23 cellular contexts compared by ENCODE assay signal in the genomic region with DNA sequence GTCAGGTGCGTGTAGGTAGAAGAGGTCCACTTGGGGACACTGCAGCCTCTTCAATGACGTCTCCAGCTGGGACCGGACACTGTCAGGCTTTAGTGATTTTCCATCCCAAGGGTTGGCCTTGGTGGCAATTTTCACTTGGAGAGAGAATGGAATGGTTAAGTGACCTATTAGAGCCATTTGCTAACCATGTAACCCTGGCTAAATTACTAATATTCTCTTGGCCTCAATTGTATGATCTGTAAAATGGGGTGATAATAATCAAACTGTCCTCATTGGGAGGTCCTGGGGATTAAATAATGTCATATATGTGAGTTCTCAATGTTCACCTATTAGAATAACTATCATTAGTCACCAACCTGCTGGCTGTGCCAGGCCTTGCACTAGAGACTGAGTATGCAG. TPM values are rescaled to one million over a fixed set of nuclear protein-coding genes. Genes with fewer than 3 reads are reported as not detected.
A peak's percentile ranks its signal among the peaks of the same experiment; 100 is the strongest.
DNase-seq lines count a peak whose midpoint lies in the region; ATAC-seq and TF ChIP-seq lines count a peak whose summit lies in the region.
"Had no signal": no experiment of that assay in that cellular context is flagged by ENCODE, and none has a peak within 500 bp of the region (broad histone marks: within the 10 kb centered on the region; RNA-seq: fewer than 3 reads in every experiment).

No MANE protein-coding gene starts in this region.

- no peak overlapping the region for H2AFZ ChIP-seq in fibroblast of lung (ENCODE audit: low read length)

- DNase-seq in activated CD4-positive, alpha-beta T cell treated with anti-CD3 and anti-CD28 coated beads, Interleukin-2, amount 10 ng/mL, durations not matched to agents 24 days and 14 days = peak; percentile 48
- no peak for DNase-seq in activated CD4-positive, alpha-beta T cell treated with anti-CD3 and anti-CD28 coated beads for 1 hour
- no peak for DNase-seq in fibroblast of lung (ENCODE audit: low read depth in 2 of 2)
- DNase-seq in type B pancreatic cell (ENCODE audit: extremely low spot score, unreplicated experiment) = no peak
- DNase-seq: 8988T; activated CD8-positive, alpha-beta memory T cell treated with anti-CD3 and anti-CD28 coated beads for 24 hours; activated naive CD4-positive, alpha-beta T cell; activated T-cell treated with anti-CD3 and anti-CD28 coated beads, Interleukin-2, amount 50 U/mL, for 1 hour; NCI-H1417 treated with DMSO at 0.1 percent for 48 hours; NCI-H2081 treated with DMSO at 0.1 percent for 48 hours; NCI-H226; NCI-H774; SJCRH30; stimulated activated naive CD8-positive, alpha-beta T cell treated with anti-CD3 and anti-CD28 coated beads, Interleukin-15, Interleukin-2, amounts not matched to agents 100 U/mL and 50 U/mL, for 24 hours; testis; uterus had no signal

- no peak overlapping the region for H3K9ac ChIP-seq in fibroblast of lung (ENCODE audit: insufficient read depth, low read length)

- H3K27ac Mint-ChIP-seq in activated CD4-positive, alpha-beta T cell treated with anti-CD3 and anti-CD28 coated beads, Interleukin-2, amount 10 ng/mL, durations not matched to agents 24 days and 14 days = no peak overlapping the region
- H3K27ac Mint-ChIP-seq in type B pancreatic cell = no peak overlapping the region
- H3K27ac Mint-ChIP-seq in activated T-helper 17 cell treated with anti-CD3 and anti-CD28 coated beads, Interleukin-2, amount 50 U/mL, for 72 hours = no peak overlapping the region
- H3K27ac Mint-ChIP-seq: memory B cell; T-helper 1 cell treated with Interleukin-12 subunit alpha and Interleukin-12 subunit beta and Interleukin-4 antibody, amounts not matched to agents 30 μg/mL and 1 μg/mL, for 36 hours had no signal

- peaks cover 16% of the 10 kb centered on the region for H3K4me1 ChIP-seq in fibroblast of lung (ENCODE audit: control insufficient read depth, extremely low read depth, insufficient read depth, low read length)

- no peak overlapping the region for H3K4me3 ChIP-seq in fibroblast of lung (replicated peaks in 1 of 4; ENCODE audit: control extremely low read depth in 1 of 4, insufficient read depth in 1 of 4, low read depth in 3 of 4, low read length in 4 of 4)
- H3K4me3 ChIP-seq: dorsolateral prefrontal cortex, SJCRH30, testis, uterus had no signal

- H3K36me3 ChIP-seq in fibroblast of lung (ENCODE audit: control insufficient read depth, insufficient read depth, low read length) = peaks cover 7% of the 10 kb centered on the region
- H3K36me3 ChIP-seq: uterus had no signal

- H3K9me3 ChIP-seq in fibroblast of lung (ENCODE audit: control insufficient read depth, insufficient read depth, low read depth, low read length) = no peaks in the 10 kb centered on the region
- H3K9me3 ChIP-seq: SJCRH30, testis, uterus had no signal

- peaks cover 26% of the 10 kb centered on the region for H3K79me2 ChIP-seq in fibroblast of lung (ENCODE audit: control insufficient read depth, insufficient read depth, low read length)

- ATAC-seq in activated T-helper 17 cell treated with anti-CD3 and anti-CD28 coated beads, Interleukin-2, amount 50 U/mL, for 72 hours (replicated peaks) = no peak
- ATAC-seq in GM18519 (IDR thresholded peaks at IDR 0.05; ENCODE audit: low FRiP score, unreplicated experiment) = no peak
- ATAC-seq: HCT116; left lobe of liver; stimulated activated naive CD8-positive, alpha-beta T cell treated with anti-CD3 and anti-CD28 coated beads, Interleukin-15, Interleukin-2, amounts not matched to agents 100 U/mL and 50 U/mL, for 24 hours had no signal

- no peaks in the 10 kb centered on the region for H3K27me3 ChIP-seq in fibroblast of lung (ENCODE audit: control insufficient read depth, insufficient read depth, low read length)
- H3K27me3 ChIP-seq: dorsolateral prefrontal cortex, SJCRH30, testis, uterus had no signal

- no peaks in the 10 kb centered on the region for H4K20me1 ChIP-seq in fibroblast of lung (ENCODE audit: control insufficient read depth, extremely low read depth, insufficient read depth, low read length)

- intact Hi-C loops in activated CD4-positive, alpha-beta T cell treated with anti-CD3 and anti-CD28 coated beads, Interleukin-2, amount 10 ng/mL, durations not matched to agents 24 days and 14 days (cut with micrococcal nuclease) = no loop called here

- H3K4me3 Mint-ChIP-seq in activated CD4-positive, alpha-beta T cell treated with anti-CD3 and anti-CD28 coated beads, Interleukin-2, amount 10 ng/mL, durations not matched to agents 24 days and 14 days = no peak overlapping the region
- peak overlapping the region; percentile 71 for H3K4me3 Mint-ChIP-seq in type B pancreatic cell
- H3K4me3 Mint-ChIP-seq in activated T-helper 17 cell treated with anti-CD3 and anti-CD28 coated beads, Interleukin-2, amount 50 U/mL, for 72 hours = no peak overlapping the region
- H3K4me3 Mint-ChIP-seq: memory B cell had no signal

- peak overlapping the region; percentile 59 for H3K4me2 ChIP-seq in fibroblast of lung (ENCODE audit: extremely low read depth, insufficient read depth, low read length)

- peaks cover 23% of the 10 kb centered on the region for H3K36me3 Mint-ChIP-seq in activated CD4-positive, alpha-beta T cell treated with anti-CD3 and anti-CD28 coated beads, Interleukin-2, amount 10 ng/mL, durations not matched to agents 24 days and 14 days (ENCODE audit: low read depth)
- peaks cover 29% of the 10 kb centered on the region for H3K36me3 Mint-ChIP-seq in type B pancreatic cell
- peaks cover 53% of the 10 kb centered on the region for H3K36me3 Mint-ChIP-seq in activated T-helper 17 cell treated with anti-CD3 and anti-CD28 coated beads, Interleukin-2, amount 50 U/mL, for 72 hours (ENCODE audit: low read depth)

- peaks cover 18% of the 10 kb centered on the region for H3K4me1 Mint-ChIP-seq in activated CD4-positive, alpha-beta T cell treated with anti-CD3 and anti-CD28 coated beads, Interleukin-2, amount 10 ng/mL, durations not matched to agents 24 days and 14 days
- H3K4me1 Mint-ChIP-seq in type B pancreatic cell (ENCODE audit: unreplicated experiment) = peaks cover 20% of the 10 kb centered on the region
- H3K4me1 Mint-ChIP-seq in activated T-helper 17 cell treated with anti-CD3 and anti-CD28 coated beads, Interleukin-2, amount 50 U/mL, for 72 hours = peaks cover 20% of the 10 kb centered on the region

- no peaks in the 10 kb centered on the region for H3K27me3 Mint-ChIP-seq in activated CD4-positive, alpha-beta T cell treated with anti-CD3 and anti-CD28 coated beads, Interleukin-2, amount 10 ng/mL, durations not matched to agents 24 days and 14 days
- no peaks in the 10 kb centered on the region for H3K27me3 Mint-ChIP-seq in type B pancreatic cell
- no peaks in the 10 kb centered on the region for H3K27me3 Mint-ChIP-seq in activated T-helper 17 cell treated with anti-CD3 and anti-CD28 coated beads, Interleukin-2, amount 50 U/mL, for 72 hours
- H3K27me3 Mint-ChIP-seq: memory B cell had no signal

- no peak for TF ChIP-seq CTCF in fibroblast of lung (conservative IDR thresholded peaks at IDR 0.05 in 1 of 2, IDR thresholded peaks at IDR 0.05 in 1 of 2; ENCODE audit: low read depth in 1 of 2, low read length in 2 of 2)
- TF ChIP-seq CTCF in type B pancreatic cell (conservative IDR thresholded peaks at IDR 0.05) = no peak

- no peaks in the 10 kb centered on the region for H3K9me3 Mint-ChIP-seq in activated CD4-positive, alpha-beta T cell treated with anti-CD3 and anti-CD28 coated beads, Interleukin-2, amount 10 ng/mL, durations not matched to agents 24 days and 14 days
- H3K9me3 Mint-ChIP-seq in type B pancreatic cell = no peaks in the 10 kb centered on the region
- H3K9me3 Mint-ChIP-seq in activated T-helper 17 cell treated with anti-CD3 and anti-CD28 coated beads, Interleukin-2, amount 50 U/mL, for 72 hours = no peaks in the 10 kb centered on the region
- H3K9me3 Mint-ChIP-seq: memory B cell; T-helper 1 cell treated with Interleukin-12 subunit alpha and Interleukin-12 subunit beta and Interleukin-4 antibody, amounts not matched to agents 30 μg/mL and 1 μg/mL, for 36 hours had no signal

- H3K27ac ChIP-seq in fibroblast of lung (ENCODE audit: insufficient read depth, low read length) = peak overlapping the region; percentile 70
- H3K27ac ChIP-seq: dorsolateral prefrontal cortex, SJCRH30, testis, uterus had no signal

RNA-seq across cellular contexts. Expression of a gene that starts 3.4 kb away (rescaled TPM):
- 33.6 and 35.4 TPM in 2 replicates for total RNA-seq in activated CD4-positive, alpha-beta T cell treated with anti-CD3 and anti-CD28 coated beads, Interleukin-2, amount 10 ng/mL, durations not matched to agents 24 days and 14 days
- total RNA-seq in fibroblast of lung = 57.0 and 63.6 TPM in 2 replicates
- polyA plus RNA-seq in fibroblast of lung = 31.3 and 38.0 TPM in 2 replicates
- polyA plus RNA-seq in fibroblast of lung (2012) = 64.3 and 80.0 TPM in 2 replicates
- 59.7 and 64.1 TPM in 2 replicates for polyA minus RNA-seq in fibroblast of lung (ENCODE audit: low replicate concordance)
- 57.2 and 75.2 TPM in 2 replicates for total RNA-seq in type B pancreatic cell (ENCODE audit: low replicate concordance)
- total RNA-seq in activated T-helper 17 cell treated with anti-CD3 and anti-CD28 coated beads, Interleukin-2, amount 50 U/mL, for 72 hours = 10 to 100 TPM; 37.1 to 61.4 TPM

RNA-seq across cellular contexts. Expression of a gene that starts 3.6 kb away (rescaled TPM):
- 9.2 and 10.1 TPM in 2 replicates for total RNA-seq in activated CD4-positive, alpha-beta T cell treated with anti-CD3 and anti-CD28 coated beads, Interleukin-2, amount 10 ng/mL, durations not matched to agents 24 days and 14 days
- total RNA-seq in fibroblast of lung (18.3 and 18.7 TPM in 2 replicates), type B pancreatic cell (ENCODE audit: low replicate concordance) (18.3 and 24.1 TPM in 2 replicates)
- 7.1 and 10.3 TPM in 2 replicates for polyA plus RNA-seq in fibroblast of lung
- 11.3 and 15.2 TPM in 2 replicates for polyA plus RNA-seq in fibroblast of lung (2012)
- polyA minus RNA-seq in fibroblast of lung (ENCODE audit: low replicate concordance) = 24.9 and 32.0 TPM in 2 replicates
- total RNA-seq in activated T-helper 17 cell treated with anti-CD3 and anti-CD28 coated beads, Interleukin-2, amount 50 U/mL, for 72 hours = 1 to 10 TPM; 5.7 to 8.9 TPM

RNA-seq across cellular contexts. Expression of a gene that starts 19.9 kb away (rescaled TPM):
- total RNA-seq in activated CD4-positive, alpha-beta T cell treated with anti-CD3 and anti-CD28 coated beads, Interleukin-2, amount 10 ng/mL, durations not matched to agents 24 days and 14 days = 1.8 and 2.5 TPM in 2 replicates
- total RNA-seq in fibroblast of lung (0.33 and 0.51 TPM in 2 replicates), type B pancreatic cell (ENCODE audit: low replicate concordance) (1.3 and 4.6 TPM in 2 replicates)
- polyA plus RNA-seq in fibroblast of lung = 0.11 and 0.12 TPM in 2 replicates
- polyA plus RNA-seq in fibroblast of lung (2012) = 0.24 and 0.29 TPM in 2 replicates
- 0.86 TPM in 1 of 2 replicates, not detected in the other for polyA minus RNA-seq in fibroblast of lung (ENCODE audit: low replicate concordance)
- total RNA-seq in activated T-helper 17 cell treated with anti-CD3 and anti-CD28 coated beads, Interleukin-2, amount 50 U/mL, for 72 hours = 1 to 10 TPM in 1 of 2 donors, under 1 TPM in 1; 0.71 to 1.6 TPM

RNA-seq across cellular contexts. Expression of a gene that starts 56.9 kb away (rescaled TPM):
- 132 and 135 TPM in 2 replicates for total RNA-seq in activated CD4-positive, alpha-beta T cell treated with anti-CD3 and anti-CD28 coated beads, Interleukin-2, amount 10 ng/mL, durations not matched to agents 24 days and 14 days
- total RNA-seq in fibroblast of lung (12.6 and 16.4 TPM in 2 replicates), type B pancreatic cell (ENCODE audit: low replicate concordance) (35.9 and 43.3 TPM in 2 replicates)
- polyA plus RNA-seq in fibroblast of lung = 28.6 and 53.3 TPM in 2 replicates
- polyA plus RNA-seq in fibroblast of lung (2012) = 26.2 and 44.1 TPM in 2 replicates
- polyA minus RNA-seq in fibroblast of lung (ENCODE audit: low replicate concordance) = 5.2 and 21.3 TPM in 2 replicates
- total RNA-seq in activated T-helper 17 cell treated with anti-CD3 and anti-CD28 coated beads, Interleukin-2, amount 50 U/mL, for 72 hours = 100 to 1,000 TPM in 1 of 2 donors, 10 to 100 TPM in 1; 59.3 to 113 TPM

RNA-seq across cellular contexts. Expression of a gene that starts 57.2 kb away (rescaled TPM):
- 67.9 and 71.1 TPM in 2 replicates for total RNA-seq in activated CD4-positive, alpha-beta T cell treated with anti-CD3 and anti-CD28 coated beads, Interleukin-2, amount 10 ng/mL, durations not matched to agents 24 days and 14 days
- 46.0 and 78.1 TPM in 2 replicates for total RNA-seq in fibroblast of lung
- 33.3 and 53.3 TPM in 2 replicates for polyA plus RNA-seq in fibroblast of lung
- 44.4 and 55.2 TPM in 2 replicates for polyA plus RNA-seq in fibroblast of lung (2012)
- 114 and 226 TPM in 2 replicates for polyA minus RNA-seq in fibroblast of lung (ENCODE audit: low replicate concordance)
- total RNA-seq in type B pancreatic cell (ENCODE audit: low replicate concordance) = 48.6 and 60.1 TPM in 2 replicates
- total RNA-seq in activated T-helper 17 cell treated with anti-CD3 and anti-CD28 coated beads, Interleukin-2, amount 50 U/mL, for 72 hours = 10 to 100 TPM; 41.1 to 51.9 TPM
